8 cellular contexts compared by ENCODE assay signal in genomic region chr9:130042931-130043653, GRCh38. TPM values are rescaled to one million over a fixed set of nuclear protein-coding genes. Genes with fewer than 3 reads are reported as not detected.
A peak's percentile ranks its signal among the peaks of the same experiment; 100 is the strongest.
DNase-seq lines count a peak whose midpoint lies in the region; ATAC-seq, FAIRE-seq and TF ChIP-seq lines count a peak whose summit lies in the region.

Gene FNBP1 (minus strand): TSS chr9:130043189. CDS start chr9:130042975, 214 bp downstream.

- H3K27ac ChIP-seq in keratinocyte (ENCODE audit: control insufficient read depth, insufficient read depth, low read length) = peak within 1 kb of the TSS; percentile 40

- no peaks in the 10 kb centered on the region for H3K4me1 ChIP-seq in keratinocyte (ENCODE audit: control insufficient read depth, extremely low read depth, insufficient read depth, low read length)

- TF ChIP-seq CTCF in HFFc6 (IDR thresholded peaks at IDR 0.05) (no peak), keratinocyte (optimal IDR thresholded peaks at IDR 0.05 in 1 of 3, IDR thresholded peaks at IDR 0.05 in 1 of 3, conservative IDR thresholded peaks at IDR 0.05 in 1 of 3; ENCODE audit: extremely low read depth in 1 of 3, insufficient read depth in 2 of 3, low read length in 3 of 3) (peak in 1 of 3 experiments; percentile 20)

- dilution Hi-C loops in keratinocyte (cut with MboI; ENCODE audit: extremely low pct_ligation_motif_present, low sequenced_read_pairs) = no loop called here

- peak within 1 kb of the TSS; percentile 84 for H3K4me2 ChIP-seq in keratinocyte (ENCODE audit: control insufficient read depth, extremely low read depth, insufficient read depth, low read depth, low read length)

- ATAC-seq in central memory CD8-positive, alpha-beta T cell (replicated peaks; ENCODE audit: extremely low read depth, poor library complexity, severe bottlenecking) = peak; percentile 55
- ATAC-seq in GM18870 (IDR thresholded peaks at IDR 0.05; ENCODE audit: unreplicated experiment) = no peak

- H3K4me1 Mint-ChIP-seq in HFFc6 (ENCODE audit: low read depth) = peaks cover 31% of the 10 kb centered on the region
- peaks cover 45% of the 10 kb centered on the region for H3K4me1 Mint-ChIP-seq in central memory CD8-positive, alpha-beta T cell

- no peaks in the 10 kb centered on the region for H4K20me1 ChIP-seq in keratinocyte (ENCODE audit: control insufficient read depth, extremely low read depth, insufficient read depth, low read length)

- peak within 1 kb of the TSS; percentile 87 for H2AFZ ChIP-seq in keratinocyte (ENCODE audit: control insufficient read depth, low read length)

- H3K27me3 Mint-ChIP-seq in HFFc6 (ENCODE audit: insufficient read depth) = peaks cover 5% of the 10 kb centered on the region
- H3K27me3 Mint-ChIP-seq in central memory CD8-positive, alpha-beta T cell = no peaks in the 10 kb centered on the region

- H3K9ac ChIP-seq in keratinocyte (ENCODE audit: control insufficient read depth, extremely low read depth, insufficient read depth, low read length) = peak within 1 kb of the TSS; percentile 80

- no peaks in the 10 kb centered on the region for H3K27me3 ChIP-seq in keratinocyte (ENCODE audit: control insufficient read depth, extremely low read depth, insufficient read depth, low read length)

- no peaks in the 10 kb centered on the region for H3K9me3 Mint-ChIP-seq in HFFc6
- H3K9me3 Mint-ChIP-seq in central memory CD8-positive, alpha-beta T cell = no peaks in the 10 kb centered on the region

- no peaks in the 10 kb centered on the region for H3K9me1 ChIP-seq in keratinocyte (ENCODE audit: control insufficient read depth, extremely low read depth, insufficient read depth, low read length)

- H3K4me3 Mint-ChIP-seq in HFFc6 = peak within 1 kb of the TSS; percentile 99
- peak within 1 kb of the TSS; percentile 99 for H3K4me3 Mint-ChIP-seq in central memory CD8-positive, alpha-beta T cell

- peaks cover 22% of the 10 kb centered on the region for H3K79me2 ChIP-seq in keratinocyte (ENCODE audit: control insufficient read depth, insufficient read depth, low read length)

- H3K9me3 ChIP-seq in keratinocyte (ENCODE audit: control insufficient read depth, low read depth, low read length) = no peaks in the 10 kb centered on the region

- H3K36me3 ChIP-seq in keratinocyte (ENCODE audit: control insufficient read depth in 2 of 2, extremely low read depth in 1 of 2, insufficient read depth in 2 of 2, low read length in 2 of 2) = no peaks in the 10 kb centered on the region

- peak within 1 kb of the TSS; percentile 82 to 94 (median 92) for H3K4me3 ChIP-seq in keratinocyte (ENCODE audit: control insufficient read depth in 2 of 3, extremely low read depth in 1 of 3, insufficient read depth in 2 of 3, low read depth in 1 of 3, low read length in 3 of 3)

- peak within 1 kb of the TSS; percentile 92 for H3K27ac Mint-ChIP-seq in HFFc6
- H3K27ac Mint-ChIP-seq in central memory CD8-positive, alpha-beta T cell (ENCODE audit: low read depth) = peak within 1 kb of the TSS; percentile 99

- peak; percentile 79 for DNase-seq in EH (ENCODE audit: low read depth)
- DNase-seq in HFFc6 = peak; percentile 67
- peak; percentile 82 for DNase-seq in NCI-H2171 (lab: John Stamatoyannopoulos, UW)
- DNase-seq in activated CD4-positive, alpha-beta T cell treated with anti-CD3 and anti-CD28 coated beads for 1 hour = peak; percentile 70
- peak; percentile 61 to 72 for DNase-seq in central memory CD8-positive, alpha-beta T cell (ENCODE audit: low spot score in 2 of 2)
- DNase-seq in keratinocyte (ENCODE audit: low read depth, low spot score) = no peak
- DNase-seq in stimulated activated CD4-positive, alpha-beta T cell treated with anti-CD3 and anti-CD28 coated beads, Interleukin-12 subunit alpha, Interleukin-12 subunit beta, amount 100 ng/mL, for 4 hours = peak; percentile 79

- peaks cover 4% of the 10 kb centered on the region; the same call in 1 of the 2 replicates for H3K36me3 Mint-ChIP-seq in HFFc6 (ENCODE audit: low read depth)
- H3K36me3 Mint-ChIP-seq in central memory CD8-positive, alpha-beta T cell (ENCODE audit: insufficient read depth) = peaks cover 34% of the 10 kb centered on the region

- FAIRE-seq in keratinocyte (lab: Jason Lieb, UNC) = no peak

RNA-seq across cellular contexts. Expression of gene FNBP1, which starts in this region (rescaled TPM):
- total RNA-seq in HFFc6 (2021; fragmentation: NEBNext Ultra II Directional; extraction: Animal tissue kit (Norgen Biotek cat#: 25700)) = 10 to 100 TPM; 34.7 to 40.6 (median 35.5) TPM
- 4.4 to 9.6 TPM (median 6.6 TPM) in 3 replicates for polyA plus RNA-seq in keratinocyte
- polyA plus RNA-seq in keratinocyte (2011; ENCODE audit: low read depth) = 126 TPM
- 7.7 and 9.1 TPM in 2 replicates for polyA plus RNA-seq in keratinocyte (2011; cell fraction: cytosol; rRNA removed)
- 10.8 and 11.3 TPM in 2 replicates for polyA plus RNA-seq in keratinocyte (2011; cell fraction: nucleus; rRNA removed)
- 9.1 and 10.6 TPM in 2 replicates for polyA plus RNA-seq in keratinocyte (2012; ENCODE audit: low replicate concordance)
- 6.8 to 17.5 TPM (median 7.5 TPM) in 3 replicates for polyA minus RNA-seq in keratinocyte
- 10.2 TPM for polyA minus RNA-seq in keratinocyte (2011; cell fraction: cytosol; rRNA and poly(A)+ RNA removed)
- polyA minus RNA-seq in keratinocyte (2011; cell fraction: nucleus; rRNA and poly(A)+ RNA removed) = 4.9 and 16.1 TPM in 2 replicates
